22 cellular contexts compared by ENCODE assay signal in the genomic region with DNA sequence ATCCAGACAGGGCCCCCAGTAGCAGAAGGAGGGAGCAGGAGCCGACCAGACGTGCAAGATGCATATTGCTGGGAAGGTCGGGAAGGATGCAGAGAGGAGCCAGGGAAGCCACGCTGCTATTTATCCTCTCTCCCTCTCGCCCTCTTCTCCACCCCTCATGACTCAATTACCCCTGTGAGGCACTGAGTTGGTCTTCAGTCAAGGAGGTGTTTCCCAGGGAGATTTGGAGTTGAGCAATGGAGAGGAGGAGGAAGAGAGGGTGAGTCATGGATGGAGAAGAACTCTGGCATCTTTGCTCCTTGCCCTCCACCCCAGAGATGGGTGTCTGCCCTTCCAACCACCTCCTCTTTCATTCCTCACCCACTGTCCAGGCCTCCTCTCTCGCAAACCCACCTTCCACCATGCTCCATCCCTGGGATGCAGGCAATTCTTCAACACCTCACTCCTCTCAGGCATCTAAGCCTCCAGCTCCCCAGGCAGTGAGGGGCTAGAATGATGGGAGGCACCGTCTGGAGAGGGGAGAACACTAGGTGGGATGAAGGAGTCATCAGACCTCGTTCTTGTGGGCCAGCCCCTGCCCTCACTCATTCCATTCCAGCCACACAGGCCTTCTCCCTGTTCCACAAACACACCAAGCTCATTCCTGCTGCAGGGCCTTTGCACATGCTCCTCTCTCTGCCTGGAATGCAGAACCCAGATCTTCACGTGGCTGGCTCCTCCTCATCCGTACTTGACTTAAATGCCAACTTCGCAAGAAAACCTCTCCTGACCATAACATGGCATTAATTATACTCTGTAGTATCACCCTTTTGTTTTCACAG. TPM values are rescaled to one million over a fixed set of nuclear protein-coding genes. Genes with fewer than 3 reads are reported as not detected.
DNase-seq lines count a peak whose midpoint lies in the region; ATAC-seq, FAIRE-seq and TF ChIP-seq lines count a peak whose summit lies in the region.
"Had no signal": no experiment of that assay in that cellular context is flagged by ENCODE, and none has a peak within 500 bp of the region (broad histone marks: within the 10 kb centered on the region; RNA-seq: fewer than 3 reads in every experiment).

A gene with protein sequence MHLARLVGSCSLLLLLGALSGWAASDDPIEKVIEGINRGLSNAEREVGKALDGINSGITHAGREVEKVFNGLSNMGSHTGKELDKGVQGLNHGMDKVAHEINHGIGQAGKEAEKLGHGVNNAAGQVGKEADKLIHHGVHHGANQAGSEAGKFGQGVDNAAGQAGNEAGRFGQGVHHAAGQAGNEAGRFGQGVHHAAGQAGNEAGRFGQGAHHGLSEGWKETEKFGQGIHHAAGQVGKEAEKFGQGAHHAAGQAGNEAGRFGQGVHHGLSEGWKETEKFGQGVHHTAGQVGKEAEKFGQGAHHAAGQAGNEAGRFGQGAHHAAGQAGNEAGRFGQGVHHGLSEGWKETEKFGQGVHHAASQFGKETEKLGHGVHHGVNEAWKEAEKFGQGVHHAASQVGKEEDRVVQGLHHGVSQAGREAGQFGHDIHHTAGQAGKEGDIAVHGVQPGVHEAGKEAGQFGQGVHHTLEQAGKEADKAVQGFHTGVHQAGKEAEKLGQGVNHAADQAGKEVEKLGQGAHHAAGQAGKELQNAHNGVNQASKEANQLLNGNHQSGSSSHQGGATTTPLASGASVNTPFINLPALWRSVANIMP (minus strand): TSS at position 94 of the 821 bp plus-strand sequence. CDS start 30 bp downstream, at position 64.

- no peaks in the 10 kb centered on the region for H4K20me1 ChIP-seq in astrocyte (ENCODE audit: insufficient read depth, low read length)

- H3K4me3 Mint-ChIP-seq in astrocyte (ENCODE audit: unreplicated experiment) = no peak within 1 kb of the TSS
- peak within 1 kb of the TSS; percentile 15 for H3K4me3 Mint-ChIP-seq in glutamatergic neuron (ENCODE audit: unreplicated experiment)
- no peak within 1 kb of the TSS for H3K4me3 Mint-ChIP-seq in activated T-helper 17 cell treated with anti-CD3 and anti-CD28 coated beads, Interleukin-2, amount 50 U/mL, for 72 hours
- H3K4me3 Mint-ChIP-seq: activated naive CD8-positive, alpha-beta T cell treated with anti-CD3 and anti-CD28 coated beads, Interleukin-2, amount 50 U/mL, for 24 hours; dendritic cell treated with granulocyte-macrophage colony-stimulating factor and Interleukin-4, amounts not matched to agents 40 ng/mL and 50 ng/mL, for 4 days; natural killer cell treated with Interleukin-12 subunit alpha and Interleukin-12 subunit beta and Interleukin-15 and Interleukin-18, amount 100 ng/mL, for 72 hours had no signal

- H2AFZ ChIP-seq in astrocyte (ENCODE audit: low read depth, low read length) = no peak within 1 kb of the TSS

- peaks cover 18% of the 10 kb centered on the region for H3K27me3 ChIP-seq in astrocyte (ENCODE audit: insufficient read depth, low read length)
- peaks cover 46% of the 10 kb centered on the region for H3K27me3 ChIP-seq in BE2C
- H3K27me3 ChIP-seq: testis had no signal

- H3K36me3 Mint-ChIP-seq in activated naive CD4-positive, alpha-beta T cell treated with anti-CD3 and anti-CD28 coated beads, Interleukin-2, amount 50 U/mL, for 72 hours = no peaks in the 10 kb centered on the region
- H3K36me3 Mint-ChIP-seq in astrocyte (ENCODE audit: low read depth, unreplicated experiment) = no peaks in the 10 kb centered on the region
- peaks cover 8% of the 10 kb centered on the region for H3K36me3 Mint-ChIP-seq in glutamatergic neuron (ENCODE audit: unreplicated experiment)
- no peaks in the 10 kb centered on the region for H3K36me3 Mint-ChIP-seq in activated T-helper 17 cell treated with anti-CD3 and anti-CD28 coated beads, Interleukin-2, amount 50 U/mL, for 72 hours (ENCODE audit: low read depth)
- H3K36me3 Mint-ChIP-seq: natural killer cell treated with Interleukin-12 subunit alpha and Interleukin-12 subunit beta and Interleukin-15 and Interleukin-18, amount 100 ng/mL, for 72 hours had no signal

- peak within 1 kb of the TSS; percentile 3 to 17 for H3K27ac Mint-ChIP-seq in activated naive CD4-positive, alpha-beta T cell treated with anti-CD3 and anti-CD28 coated beads, Interleukin-2, amount 50 U/mL, for 72 hours
- H3K27ac Mint-ChIP-seq in astrocyte (ENCODE audit: unreplicated experiment) = peak within 1 kb of the TSS; percentile 62
- no peak within 1 kb of the TSS for H3K27ac Mint-ChIP-seq in glutamatergic neuron (ENCODE audit: unreplicated experiment)
- H3K27ac Mint-ChIP-seq in activated T-helper 17 cell treated with anti-CD3 and anti-CD28 coated beads, Interleukin-2, amount 50 U/mL, for 72 hours = no peak within 1 kb of the TSS
- H3K27ac Mint-ChIP-seq: activated naive CD8-positive, alpha-beta T cell treated with anti-CD3 and anti-CD28 coated beads, Interleukin-2, amount 50 U/mL, for 24 hours; dendritic cell treated with granulocyte-macrophage colony-stimulating factor and Interleukin-4, amounts not matched to agents 40 ng/mL and 50 ng/mL, for 4 days; natural killer cell treated with Interleukin-12 subunit alpha and Interleukin-12 subunit beta and Interleukin-15 and Interleukin-18, amount 100 ng/mL, for 72 hours had no signal

- no peaks in the 10 kb centered on the region for H3K36me3 ChIP-seq in astrocyte (ENCODE audit: insufficient read depth, low read length)
- no peaks in the 10 kb centered on the region for H3K36me3 ChIP-seq in BE2C
- H3K36me3 ChIP-seq: heart right ventricle had no signal

- TF ChIP-seq CTCF in astrocyte (IDR thresholded peaks at IDR 0.05; ENCODE audit: insufficient read depth, low read depth, low read length) (no peak), glutamatergic neuron (IDR thresholded peaks at IDR 0.05; ENCODE audit: partially characterized antibody, unreplicated experiment) (no peak), BE2C (IDR thresholded peaks at IDR 0.05; ENCODE audit: low read depth, low read length) (no peak)

- no peaks in the 10 kb centered on the region for H3K4me1 Mint-ChIP-seq in astrocyte (ENCODE audit: low read depth, unreplicated experiment)
- H3K4me1 Mint-ChIP-seq in glutamatergic neuron (ENCODE audit: low read depth, unreplicated experiment) = no peaks in the 10 kb centered on the region
- peaks cover 3% of the 10 kb centered on the region for H3K4me1 Mint-ChIP-seq in activated T-helper 17 cell treated with anti-CD3 and anti-CD28 coated beads, Interleukin-2, amount 50 U/mL, for 72 hours

- no peak for ATAC-seq in activated naive CD4-positive, alpha-beta T cell treated with anti-CD3 and anti-CD28 coated beads, Interleukin-2, amount 50 U/mL, for 72 hours
- ATAC-seq in HG03175 (IDR thresholded peaks at IDR 0.05; ENCODE audit: unreplicated experiment) = no peak
- no peak for ATAC-seq in HG02588 (IDR thresholded peaks at IDR 0.05; ENCODE audit: unreplicated experiment)
- ATAC-seq in activated T-helper 17 cell treated with anti-CD3 and anti-CD28 coated beads, Interleukin-2, amount 50 U/mL, for 72 hours (replicated peaks) = no peak
- ATAC-seq: activated naive CD8-positive, alpha-beta T cell treated with anti-CD3 and anti-CD28 coated beads, Interleukin-2, amount 50 U/mL, for 24 hours; heart right ventricle; left lobe of liver had no signal

- H3K27ac ChIP-seq in astrocyte (ENCODE audit: low read depth, low read length) = no peak within 1 kb of the TSS
- H3K27ac ChIP-seq: heart right ventricle, testis had no signal

- no peak within 1 kb of the TSS for H3K4me2 ChIP-seq in astrocyte (ENCODE audit: low read length)

- H3K27me3 Mint-ChIP-seq in astrocyte (ENCODE audit: low read depth, unreplicated experiment) (peaks cover 32% of the 10 kb centered on the region), glutamatergic neuron (ENCODE audit: unreplicated experiment) (peaks cover 14% of the 10 kb centered on the region)
- H3K27me3 Mint-ChIP-seq in activated T-helper 17 cell treated with anti-CD3 and anti-CD28 coated beads, Interleukin-2, amount 50 U/mL, for 72 hours = peaks cover 42% of the 10 kb centered on the region

- H3K79me2 ChIP-seq in astrocyte (ENCODE audit: insufficient read depth, low read length) = no peaks in the 10 kb centered on the region

- H3K4me3 ChIP-seq in astrocyte (ENCODE audit: insufficient read depth, low read depth, low read length) (no peak within 1 kb of the TSS), BE2C (ENCODE audit: low read depth, low read length) (no peak within 1 kb of the TSS)
- H3K4me3 ChIP-seq: heart right ventricle, testis had no signal

- H3K9me3 ChIP-seq in astrocyte (ENCODE audit: insufficient read depth, low read depth, low read length) (no peaks in the 10 kb centered on the region), BE2C (no peaks in the 10 kb centered on the region)
- H3K9me3 ChIP-seq: heart right ventricle, testis had no signal

- peak; percentile 23 for FAIRE-seq in astrocyte (lab: Jason Lieb, UNC)
- FAIRE-seq: A204.1, GM19239, small intestine had no signal

- no peaks in the 10 kb centered on the region for H3K4me1 ChIP-seq in astrocyte (ENCODE audit: insufficient read depth, low read length)
- no peaks in the 10 kb centered on the region for H3K4me1 ChIP-seq in BE2C
- H3K4me1 ChIP-seq: testis had no signal

- no peak for DNase-seq in activated naive CD4-positive, alpha-beta T cell treated with anti-CD3 and anti-CD28 coated beads, Interleukin-2, amount 50 U/mL, for 72 hours (ENCODE audit: low spot score in 2 of 2)
- DNase-seq in activated naive CD4-positive, alpha-beta T cell treated with anti-CD3 and anti-CD28 coated beads, Interleukin-2, amount 50 U/mL, for 16 hours = no peak
- DNase-seq in astrocyte (ENCODE audit: low read depth) = peak; percentile 29
- no peak for DNase-seq in glutamatergic neuron
- DNase-seq in BE2C = no peak
- DNase-seq: activated naive CD8-positive, alpha-beta T cell treated with anti-CD3 and anti-CD28 coated beads, Interleukin-2, amount 50 U/mL, for 24 hours; DMS53; GOT3; heart right ventricle; NCI-H1092 treated with DMSO at 0.1 percent for 48 hours; NCI-H345; small intestine; SW 1271; testis had no signal

- H3K9me3 Mint-ChIP-seq in activated naive CD4-positive, alpha-beta T cell treated with anti-CD3 and anti-CD28 coated beads, Interleukin-2, amount 50 U/mL, for 72 hours = no peaks in the 10 kb centered on the region
- no peaks in the 10 kb centered on the region for H3K9me3 Mint-ChIP-seq in astrocyte (ENCODE audit: unreplicated experiment)
- H3K9me3 Mint-ChIP-seq in glutamatergic neuron (ENCODE audit: unreplicated experiment) = peaks cover 5% of the 10 kb centered on the region
- H3K9me3 Mint-ChIP-seq in activated T-helper 17 cell treated with anti-CD3 and anti-CD28 coated beads, Interleukin-2, amount 50 U/mL, for 72 hours = no peaks in the 10 kb centered on the region
- H3K9me3 Mint-ChIP-seq: activated naive CD8-positive, alpha-beta T cell treated with anti-CD3 and anti-CD28 coated beads, Interleukin-2, amount 50 U/mL, for 24 hours; dendritic cell treated with granulocyte-macrophage colony-stimulating factor and Interleukin-4, amounts not matched to agents 40 ng/mL and 50 ng/mL, for 4 days; natural killer cell treated with Interleukin-12 subunit alpha and Interleukin-12 subunit beta and Interleukin-15 and Interleukin-18, amount 100 ng/mL, for 72 hours had no signal

- no peak within 1 kb of the TSS for H3K9ac ChIP-seq in astrocyte (ENCODE audit: low read length)

RNA-seq across cellular contexts. Expression of the gene that starts here (rescaled TPM):
- total RNA-seq in activated naive CD4-positive, alpha-beta T cell treated with anti-CD3 and anti-CD28 coated beads, Interleukin-2, amount 50 U/mL, for 72 hours = not detected
- 0.18 and 0.38 TPM in 2 replicates for total RNA-seq in astrocyte
- total RNA-seq in glutamatergic neuron (ENCODE audit: unreplicated experiment) = 0.29 TPM
- not detected for polyA plus RNA-seq in BE2C (2012; ENCODE audit: insufficient read depth, insufficient read length, low read depth)
- not detected for total RNA-seq in activated T-helper 17 cell treated with anti-CD3 and anti-CD28 coated beads, Interleukin-2, amount 50 U/mL, for 72 hours
- total RNA-seq: heart right ventricle; left lobe of liver; natural killer cell treated with Interleukin-12 subunit alpha and Interleukin-12 subunit beta and Interleukin-15 and Interleukin-18, amount 100 ng/mL, for 72 hours had no signal

Comparison
In these comparisons a context has a peak if more than half of its experiments do, and no peak if none do; other contexts are left out.
1. Peak in DNase-seq in astrocyte; RNA of the gene not detected or under 1 TPM.
2. H3K27ac Mint-ChIP-seq: peak in activated naive CD4-positive, alpha-beta T cell treated with anti-CD3 and anti-CD28 coated beads, Interleukin-2, amount 50 U/mL, for 72 hours (2 of 2) and astrocyte (single experiment); none in glutamatergic neuron (single experiment) and activated T-helper 17 cell treated with anti-CD3 and anti-CD28 coated beads, Interleukin-2, amount 50 U/mL, for 72 hours (single experiment).